In the genomic region with DNA sequence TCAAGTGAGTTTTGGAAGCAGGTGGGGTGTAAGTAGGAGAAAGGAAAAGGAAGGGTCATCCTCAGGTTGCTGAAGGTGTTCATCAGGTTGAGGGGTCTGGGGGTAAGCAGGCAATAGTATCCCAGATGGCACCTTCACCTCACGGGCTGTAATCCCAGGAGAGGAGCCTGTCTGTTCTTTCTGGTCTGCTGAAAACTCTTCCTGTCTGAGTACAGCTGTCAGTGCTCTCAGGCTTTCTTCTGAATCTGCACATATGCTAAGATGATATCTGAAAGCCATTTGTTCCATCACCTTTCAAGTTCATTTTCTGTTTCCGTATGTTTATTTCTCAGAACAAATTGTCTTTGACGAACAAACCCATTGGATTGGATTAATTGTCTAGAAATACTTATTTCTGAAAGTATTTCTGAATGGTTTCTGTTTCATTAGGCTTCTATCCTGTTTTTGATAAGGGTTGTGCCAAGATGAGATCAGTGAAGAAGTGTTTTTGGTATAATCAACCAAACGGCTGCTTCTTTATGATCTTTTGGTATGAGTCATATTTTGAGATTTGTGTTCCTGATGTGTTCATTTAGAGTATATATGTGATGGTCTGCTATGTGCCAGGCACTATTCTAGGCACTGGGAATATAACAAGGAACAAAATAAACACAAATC, we compare ENCODE assay signal across 11 cellular contexts. TPM values are rescaled to one million over a fixed set of nuclear protein-coding genes. Genes with fewer than 3 reads are reported as not detected.
DNase-seq lines count a peak whose midpoint lies in the region; ATAC-seq and TF ChIP-seq lines count a peak whose summit lies in the region.
"Had no signal": no experiment of that assay in that cellular context is flagged by ENCODE, and none has a peak within 500 bp of the region (broad histone marks: within the 10 kb centered on the region; RNA-seq: fewer than 3 reads in every experiment).

No MANE protein-coding gene starts in this region.

- POLR2A ChIA-PET in activated B cell treated with CpG ODN at 0.5 μM for 24 hours (lab: Charles Lee): interaction anchor here (2.0 to 2.9 kb wide), 2 partner anchors 13 to 45 kb away, joined by 5 to 7 read pairs; partner anchors contain the start of gene SEC11A

- intact Hi-C loops in activated B cell treated with CpG ODN at 0.5 μM for 24 hours (cut with micrococcal nuclease): loop anchor here (2.0 kb wide), 1 partner anchor 13 kb away; the partner anchor contains the start of gene ZNF592

- no peaks in the 10 kb centered on the region for H3K27me3 Mint-ChIP-seq in activated T-cell treated with anti-CD3 and anti-CD28 coated beads, Interleukin-2, amount 50 U/mL, for 24 hours
- H3K27me3 Mint-ChIP-seq in activated B cell treated with CpG ODN at 0.5 μM for 24 hours: no peaks in the 10 kb centered on the region

- H3K27ac Mint-ChIP-seq in activated T-cell treated with anti-CD3 and anti-CD28 coated beads, Interleukin-2, amount 50 U/mL, for 24 hours: no peak overlapping the region
- H3K27ac Mint-ChIP-seq in activated B cell treated with CpG ODN at 0.5 μM for 24 hours: no peak overlapping the region
- H3K27ac Mint-ChIP-seq in stimulated activated effector memory CD8-positive, alpha-beta T cell treated with anti-CD3 and anti-CD28 coated beads, Interleukin-12 subunit alpha, Interleukin-12 subunit beta, amount 100 ng/mL, for 72 hours: no peak overlapping the region

- peaks cover 30% of the 10 kb centered on the region for H3K36me3 Mint-ChIP-seq in activated T-cell treated with anti-CD3 and anti-CD28 coated beads, Interleukin-2, amount 50 U/mL, for 24 hours (ENCODE audit: low read depth)
- peaks cover 22% of the 10 kb centered on the region for H3K36me3 Mint-ChIP-seq in activated B cell treated with CpG ODN at 0.5 μM for 24 hours (ENCODE audit: low read depth)
- peaks cover 25% of the 10 kb centered on the region for H3K36me3 Mint-ChIP-seq in stimulated activated effector memory CD8-positive, alpha-beta T cell treated with anti-CD3 and anti-CD28 coated beads, Interleukin-12 subunit alpha, Interleukin-12 subunit beta, amount 100 ng/mL, for 72 hours

- ATAC-seq in HG02642 (IDR thresholded peaks at IDR 0.05; ENCODE audit: poor library complexity, unreplicated experiment) (peak; percentile 67), activated B cell treated with CpG ODN at 0.5 μM for 24 hours (ENCODE audit: low read depth) (peak; percentile 65)
- ATAC-seq in stimulated activated effector memory CD8-positive, alpha-beta T cell treated with anti-CD3 and anti-CD28 coated beads, Interleukin-12 subunit alpha, Interleukin-12 subunit beta, amount 100 ng/mL, for 72 hours: peak; percentile 89

- no peaks in the 10 kb centered on the region for H3K9me3 Mint-ChIP-seq in activated T-cell treated with anti-CD3 and anti-CD28 coated beads, Interleukin-2, amount 50 U/mL, for 24 hours
- H3K9me3 Mint-ChIP-seq in activated B cell treated with CpG ODN at 0.5 μM for 24 hours: no peaks in the 10 kb centered on the region
- no peaks in the 10 kb centered on the region for H3K9me3 Mint-ChIP-seq in stimulated activated effector memory CD8-positive, alpha-beta T cell treated with anti-CD3 and anti-CD28 coated beads, Interleukin-12 subunit alpha, Interleukin-12 subunit beta, amount 100 ng/mL, for 72 hours

- no peak overlapping the region for H3K4me3 Mint-ChIP-seq in activated T-cell treated with anti-CD3 and anti-CD28 coated beads, Interleukin-2, amount 50 U/mL, for 24 hours
- H3K4me3 Mint-ChIP-seq in activated B cell treated with CpG ODN at 0.5 μM for 24 hours: no peak overlapping the region
- H3K4me3 Mint-ChIP-seq in stimulated activated effector memory CD8-positive, alpha-beta T cell treated with anti-CD3 and anti-CD28 coated beads, Interleukin-12 subunit alpha, Interleukin-12 subunit beta, amount 100 ng/mL, for 72 hours: no peak overlapping the region

- no peak for TF ChIP-seq CTCF in activated B cell treated with CpG ODN at 0.5 μM for 24 hours (IDR thresholded peaks at IDR 0.05)

- DNase-seq in activated T-cell treated with anti-CD3 and anti-CD28 coated beads, Interleukin-2, amount 50 U/mL, for 24 hours: peak; percentile 45
- DNase-seq in activated T-cell treated with anti-CD3 and anti-CD28 coated beads for 4 hours (no peak), activated B cell treated with CpG ODN at 0.5 μM for 24 hours (no peak), NCI-H2196 treated with DMSO at 0.1 percent for 48 hours (lab: John Stamatoyannopoulos, UW; ENCODE audit: unreplicated experiment) (no peak), NCI-H1694 (lab: John Stamatoyannopoulos, UW) (no peak), NCI-H774 (lab: John Stamatoyannopoulos, UW) (no peak)
- DNase-seq in stimulated activated effector memory CD8-positive, alpha-beta T cell treated with anti-CD3 and anti-CD28 coated beads, Interleukin-12 subunit alpha, Interleukin-12 subunit beta, amount 100 ng/mL, for 72 hours (ENCODE audit: low spot score in 2 of 2): no peak
- DNase-seq: AML-193, NCI-H1694 treated with DMSO at 0.1 percent for 48 hours, SW 1271 had no signal

- CTCF ChIA-PET in activated B cell treated with CpG ODN at 0.5 μM for 24 hours (lab: Charles Lee): no interaction called here

- H3K4me1 Mint-ChIP-seq in activated T-cell treated with anti-CD3 and anti-CD28 coated beads, Interleukin-2, amount 50 U/mL, for 24 hours (ENCODE audit: low read depth): peaks cover 6% of the 10 kb centered on the region
- peaks cover 4% of the 10 kb centered on the region for H3K4me1 Mint-ChIP-seq in activated B cell treated with CpG ODN at 0.5 μM for 24 hours
- peaks cover 32% of the 10 kb centered on the region for H3K4me1 Mint-ChIP-seq in stimulated activated effector memory CD8-positive, alpha-beta T cell treated with anti-CD3 and anti-CD28 coated beads, Interleukin-12 subunit alpha, Interleukin-12 subunit beta, amount 100 ng/mL, for 72 hours

RNA-seq across cellular contexts. Expression of gene ZNF592, which starts 13.3 kb away (rescaled TPM):
- total RNA-seq in activated B cell treated with CpG ODN at 0.5 μM for 24 hours: 40.6 and 44.3 TPM in 2 replicates

RNA-seq across cellular contexts. Expression of gene SEC11A, which starts 45.7 kb away (rescaled TPM):
- 68.9 and 71.2 TPM in 2 replicates for total RNA-seq in activated B cell treated with CpG ODN at 0.5 μM for 24 hours

RNA-seq across cellular contexts. Expression of gene ALPK3, which starts 55.5 kb away (rescaled TPM):
- 0.12 and 0.20 TPM in 2 replicates for total RNA-seq in activated B cell treated with CpG ODN at 0.5 μM for 24 hours
